ENCODE assay signal across 8 cellular contexts in genomic region chr6:152948150-152948768, GRCh38. TPM values are rescaled to one million over a fixed set of nuclear protein-coding genes. Genes with fewer than 3 reads are reported as not detected.
DNase-seq lines count a peak whose midpoint lies in the region; ATAC-seq and TF ChIP-seq lines count a peak whose summit lies in the region.

No MANE protein-coding gene starts in this region.

- no peak for TF ChIP-seq POLR2A in testis (IDR thresholded peaks at IDR 0.05)

- H3K4me1 ChIP-seq in Caco-2 (no peaks in the 10 kb centered on the region), testis (no peaks in the 10 kb centered on the region)

- no TSS peak for BruUV-seq in Caco-2 (replicated peaks; lab: Mats Ljungman, UMichigan)

- H3K4me1 Mint-ChIP-seq in Caco-2 (ENCODE audit: low read depth, unreplicated experiment) (no peaks in the 10 kb centered on the region), brain (peaks cover 12% of the 10 kb centered on the region)

- H3K4me3 ChIP-seq in Caco-2 (ENCODE audit: low read depth, low read length) (no peak overlapping the region), testis (no peak overlapping the region)

- no peak overlapping the region for H3K27ac Mint-ChIP-seq in Caco-2 (ENCODE audit: unreplicated experiment)
- H3K27ac Mint-ChIP-seq in brain = no peak overlapping the region

- ATAC-seq in GM18870 (IDR thresholded peaks at IDR 0.05; ENCODE audit: unreplicated experiment) (peak; percentile 80), HG03045 (IDR thresholded peaks at IDR 0.05; ENCODE audit: unreplicated experiment) (peak; percentile 76)

- H3K9me3 ChIP-seq in Caco-2 (no peaks in the 10 kb centered on the region), testis (no peaks in the 10 kb centered on the region)

- CTCF ChIA-PET in Caco-2 (lab: Charles Lee) = interaction anchor here (0.6 to 1.5 kb wide), 13 partner anchors 10 to 368 kb away, joined by 3 to 10 read pairs (median 4); partner anchors contain the start of genes FBXO5 and VIP

- TF ChIP-seq CTCF in Caco-2 (IDR thresholded peaks at IDR 0.05; ENCODE audit: insufficient read depth in 1 of 2, low read depth in 1 of 2, low read length in 1 of 2, severe bottlenecking in 1 of 2, unreplicated experiment in 1 of 2) (peak; percentile 46 to 63), brain (conservative IDR thresholded peaks at IDR 0.05) (peak; percentile 85 to 90), testis (IDR thresholded peaks at IDR 0.05) (peak; percentile 21 to 50 (median 39))

- H3K36me3 Mint-ChIP-seq in Caco-2 (ENCODE audit: insufficient read depth, unreplicated experiment) (no peaks in the 10 kb centered on the region), brain (no peaks in the 10 kb centered on the region)

- 23% methylated on average over 9 of the region's 9 CpGs for WGBS in testis, 2 donors

- H3K27me3 ChIP-seq in Caco-2 (replicated peaks; ENCODE audit: control insufficient read depth, insufficient read depth, low read length) = no peaks in the 10 kb centered on the region
- no peaks in the 10 kb centered on the region for H3K27me3 ChIP-seq in testis

- DNase-seq in Caco-2 (peak in 1 of 2 experiments; percentile 17), NCI-H446 treated with DMSO at 0.1 percent for 48 hours (lab: John Stamatoyannopoulos, UW) (peak; percentile 6), kidney tubule cell (ENCODE audit: low spot score) (peak; percentile 54), testis (no peak), ureter (ENCODE audit: low spot score) (no peak)

- H3K36me3 ChIP-seq in Caco-2 (ENCODE audit: control insufficient read depth, insufficient read depth, low read length) (no peaks in the 10 kb centered on the region), testis (ENCODE audit: low read depth, missing control alignments) (no peaks in the 10 kb centered on the region)

- H3K27me3 Mint-ChIP-seq in Caco-2 (ENCODE audit: insufficient read depth, unreplicated experiment) = peaks cover 7% of the 10 kb centered on the region
- peaks cover 3% of the 10 kb centered on the region for H3K27me3 Mint-ChIP-seq in brain

- no peak overlapping the region for H3K4me3 Mint-ChIP-seq in Caco-2 (ENCODE audit: unreplicated experiment)
- H3K4me3 Mint-ChIP-seq in brain = peak overlapping the region in 2 of 5 experiments; percentile 21 to 48

- H3K27ac ChIP-seq in testis = no peak overlapping the region

- intact Hi-C loops in Caco-2 (cut with micrococcal nuclease; ENCODE audit: unreplicated experiment) = loop anchor here (1.0 to 5.0 kb wide), 3 partner anchors 51 to 396 kb away; no protein-coding TSS in a partner anchor
- intact Hi-C loops in testis (cut with DNase I; ENCODE audit: low total_unique reads) = no loop called here

- no peaks in the 10 kb centered on the region for H3K9me3 Mint-ChIP-seq in Caco-2 (ENCODE audit: unreplicated experiment)
- H3K9me3 Mint-ChIP-seq in brain = no peaks in the 10 kb centered on the region

- POLR2A ChIA-PET in Caco-2 (lab: Charles Lee) = no interaction called here

RNA-seq across cellular contexts. Expression of gene FBXO5, which starts 34.6 kb away (rescaled TPM):
- total RNA-seq in Caco-2 (2022) (31.4 and 35.5 TPM in 2 replicates), testis (1 to 10 TPM; 6.8 to 8.3 TPM), ureter (5.3 TPM)
- polyA plus RNA-seq in brain (ENCODE audit: insufficient read depth, low read depth, low replicate concordance) (16.7 TPM), testis (ENCODE audit: insufficient read depth, low read depth, low replicate concordance) (6.0 TPM)

RNA-seq across cellular contexts. Expression of gene MTRF1L, which starts 54.2 kb away (rescaled TPM):
- total RNA-seq in Caco-2 (2022) (24.4 and 26.3 TPM in 2 replicates), testis (10 to 100 TPM; 10.7 to 19.4 TPM), ureter (16.0 TPM)
- polyA plus RNA-seq in brain (ENCODE audit: insufficient read depth, low read depth, low replicate concordance) (11.7 TPM), testis (ENCODE audit: insufficient read depth, low read depth, low replicate concordance) (18.4 TPM)

Comparison
In these comparisons a context has a peak if more than half of its experiments do, and no peak if none do; other contexts are left out.
1. DNase-seq: peak in NCI-H446 treated with DMSO at 0.1 percent for 48 hours (single experiment) and kidney tubule cell (single experiment); none in testis (single experiment) and ureter (single experiment).
2. Peak in every context shown above with its lines, with median percentiles within 50 percentile points of each other: CTCF ChIP-seq.